In genomic region chr19:3359850-3360493, GRCh38 we compare ENCODE assay signal across 8 cellular contexts. TPM values are rescaled to one million over a fixed set of nuclear protein-coding genes. Genes with fewer than 3 reads are reported as not detected.
DNase-seq lines count a peak whose midpoint lies in the region; ATAC-seq, FAIRE-seq and TF ChIP-seq lines count a peak whose summit lies in the region.

No MANE protein-coding gene starts in this region.

- H3K27me3 ChIP-seq in SU-DHL-6 (ENCODE audit: low read length) (no peaks in the 10 kb centered on the region), muscle layer of colon (ENCODE audit: control insufficient read depth in 1 of 2, insufficient read depth in 2 of 2, low read length in 2 of 2) (no peaks in the 10 kb centered on the region)

- H3K9ac ChIP-seq in SU-DHL-6 (ENCODE audit: low read length) (peak overlapping the region; percentile 50), muscle layer of colon (ENCODE audit: low read length) (peak overlapping the region; percentile 79)

- H3K36me3 ChIP-seq in SU-DHL-6 (ENCODE audit: low read length) (no peaks in the 10 kb centered on the region), muscle layer of colon (ENCODE audit: insufficient read depth, low read length) (no peaks in the 10 kb centered on the region)

- no peaks in the 10 kb centered on the region; the same call in 1 of the 2 replicates for H3F3A ChIP-seq in SU-DHL-6 (ENCODE audit: insufficient read depth)

- no peaks in the 10 kb centered on the region for H3K9me2 ChIP-seq in SU-DHL-6 (replicated peaks; ENCODE audit: insufficient read depth, low read length)

- no peaks in the 10 kb centered on the region for H3K79me2 ChIP-seq in SU-DHL-6 (ENCODE audit: insufficient read depth, low read length)

- TF ChIP-seq CTCF in AG09309 (IDR thresholded peaks at IDR 0.05; ENCODE audit: control insufficient read depth, insufficient read depth, low read depth, low read length, missing control alignments) (no peak), SU-DHL-6 (IDR thresholded peaks at IDR 0.05; ENCODE audit: insufficient read depth, low read length, poor library complexity, severe bottlenecking) (no peak), coronary artery (IDR thresholded peaks at IDR 0.05) (no peak)

- no peak for ATAC-seq in HG02763 (IDR thresholded peaks at IDR 0.05; ENCODE audit: unreplicated experiment)

- no peak for DNase-seq in AG09309 (ENCODE audit: low read depth)
- peak; percentile 85 for DNase-seq in GM19239 (ENCODE audit: insufficient read length, low spot score)
- DNase-seq in coronary artery (ENCODE audit: low spot score) = no peak
- DNase-seq in SK-N-DZ (ENCODE audit: low spot score) = no peak
- no peak for DNase-seq in SW 1271 (lab: John Stamatoyannopoulos, UW)

- peaks cover 37% of the 10 kb centered on the region for H3K4me1 ChIP-seq in muscle layer of colon (ENCODE audit: insufficient read depth, low read length)

- H3K9me3 ChIP-seq in SU-DHL-6 (ENCODE audit: insufficient read depth, low read length) = no peaks in the 10 kb centered on the region
- H3K9me3 ChIP-seq in muscle layer of colon (ENCODE audit: low read length) = no peaks in the 10 kb centered on the region

- no peak for FAIRE-seq in GM19239 (lab: Jason Lieb, UNC)

- H3K4me2 ChIP-seq in SU-DHL-6 (ENCODE audit: low read depth, low read length, poor library complexity, severe bottlenecking) = peak overlapping the region; percentile 61

- H3K27ac ChIP-seq in SU-DHL-6 (ENCODE audit: low read depth, low read length) = no peak overlapping the region
- H3K27ac ChIP-seq in coronary artery = peak overlapping the region; percentile 94 to 100
- peak overlapping the region; percentile 89 for H3K27ac ChIP-seq in muscle layer of colon (ENCODE audit: low read depth, low read length)

- no peaks in the 10 kb centered on the region for H4K20me1 ChIP-seq in SU-DHL-6 (ENCODE audit: low read depth, low read length)

- H3K4me3 ChIP-seq in AG09309 (ENCODE audit: control insufficient read depth, low read depth, low read length) (peak overlapping the region; percentile 78), SU-DHL-6 (ENCODE audit: insufficient read depth, low read length, poor library complexity, severe bottlenecking) (peak overlapping the region; percentile 71), coronary artery (peak overlapping the region; percentile 99), muscle layer of colon (ENCODE audit: low read depth in 1 of 2, low read length in 2 of 2) (peak overlapping the region; percentile 75 to 82)

- no peak overlapping the region for H2AFZ ChIP-seq in SU-DHL-6 (ENCODE audit: low read depth, low read length, severe bottlenecking)

RNA-seq across cellular contexts. Expression of gene NFIC, which starts 6.4 kb away (rescaled TPM):
- polyA plus RNA-seq in SK-N-DZ (2014; cell fraction: cytosol; rRNA removed) = 3.0 and 3.3 TPM in 2 replicates
- 1.5 and 2.7 TPM in 2 replicates for polyA plus RNA-seq in SK-N-DZ (2014; cell fraction: nucleus; rRNA removed)
